19 cellular contexts compared by ENCODE assay signal in the genomic region with DNA sequence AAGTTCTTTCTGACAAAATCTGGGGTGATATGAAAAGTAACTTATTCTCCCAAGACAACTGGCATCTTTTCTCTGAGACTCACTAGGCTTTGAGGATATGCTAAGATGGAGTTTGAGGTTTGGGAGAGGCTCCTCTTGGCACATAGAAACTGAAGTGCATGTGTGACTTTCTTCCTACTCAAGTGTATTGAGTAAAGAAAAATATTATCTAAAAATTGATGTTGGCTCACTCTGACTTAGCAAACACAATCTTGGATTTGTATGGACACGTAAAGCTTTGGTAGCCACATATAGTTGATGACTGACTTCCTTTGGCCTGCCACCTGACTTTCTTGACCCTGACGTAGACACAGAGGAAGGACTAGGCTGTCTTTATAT.
"Had no signal": no experiment of that assay in that cellular context is flagged by ENCODE, and none has a peak within 500 bp of the region (broad histone marks: within the 10 kb centered on the region; RNA-seq: fewer than 3 reads in every experiment).

No MANE protein-coding gene starts in this region.

- H3K4me3 ChIP-seq: right atrium auricular region, skin epidermis, stomach, testis, upper lobe of left lung had no signal

- H3K27ac ChIP-seq: right atrium auricular region, skin epidermis, stomach, testis, upper lobe of left lung had no signal

- H3K9me3 Mint-ChIP-seq: activated T-cell treated with anti-CD3 and anti-CD28 coated beads, Interleukin-2, amount 50 U/mL, for 24 hours; effector memory CD8-positive, alpha-beta T cell; nephron had no signal

- DNase-seq: activated CD4-positive, alpha-beta T cell treated with anti-CD3 and anti-CD28 coated beads for 36 hours; activated CD4-positive, alpha-beta T cell treated with anti-CD3 and anti-CD28 coated beads, Interleukin-2, amount 50 U/mL, for 48 hours; activated naive CD4-positive, alpha-beta T cell treated with anti-CD3 and anti-CD28 coated beads, Interleukin-2, amount 50 U/mL, for 16 hours; activated T-cell treated with anti-CD3 and anti-CD28 coated beads, Interleukin-2, amount 50 U/mL, for 24 hours; aorta; effector memory CD8-positive, alpha-beta T cell; foreskin fibroblast; occipital lobe; stimulated activated CD4-positive, alpha-beta T cell treated with anti-CD3 and anti-CD28 coated beads, Interleukin-4, amount 100 ng/mL, for 1 hour; stomach; testis; upper lobe of left lung had no signal

- H3K27me3 Mint-ChIP-seq: activated CD4-positive, alpha-beta T cell treated with anti-CD3 and anti-CD28 coated beads for 36 hours; activated T-cell treated with anti-CD3 and anti-CD28 coated beads, Interleukin-2, amount 50 U/mL, for 24 hours; effector memory CD8-positive, alpha-beta T cell had no signal

- H3K36me3 ChIP-seq: right atrium auricular region, stomach, upper lobe of left lung had no signal

- H3K27me3 ChIP-seq: right atrium auricular region, stomach, testis, upper lobe of left lung had no signal

- H3K4me1 ChIP-seq: testis, upper lobe of left lung had no signal

- H3K9me3 ChIP-seq: right atrium auricular region, stomach, testis, upper lobe of left lung had no signal

- H3K4me3 Mint-ChIP-seq: activated CD4-positive, alpha-beta T cell treated with anti-CD3 and anti-CD28 coated beads for 36 hours; activated T-cell treated with anti-CD3 and anti-CD28 coated beads, Interleukin-2, amount 50 U/mL, for 24 hours; effector memory CD8-positive, alpha-beta T cell; nephron; T-helper 2 cell treated with Interferon-gamma antibody and Interleukin-4, amounts not matched to agents 5 μg/mL and 100 μg/mL, for 36 hours; WTC11 had no signal

- H3K27ac Mint-ChIP-seq: activated CD4-positive, alpha-beta T cell treated with anti-CD3 and anti-CD28 coated beads for 36 hours; activated T-cell treated with anti-CD3 and anti-CD28 coated beads, Interleukin-2, amount 50 U/mL, for 24 hours; activated T-helper 2 cell treated with anti-CD3 and anti-CD28 coated beads, Interferon-gamma antibody, Interleukin-2, Interleukin-4, amounts not matched to agents 10 μg/mL and 5 μg/mL and 100 μg/mL, durations not matched to agents 14 hours and 24 hours and 36 hours; effector memory CD8-positive, alpha-beta T cell; nephron; progenitor cell of endocrine pancreas; T-helper 2 cell treated with Interferon-gamma antibody and Interleukin-4, amounts not matched to agents 5 μg/mL and 100 μg/mL, for 36 hours; WTC11 had no signal

- H3K4me1 Mint-ChIP-seq: activated CD4-positive, alpha-beta T cell treated with anti-CD3 and anti-CD28 coated beads for 36 hours had no signal
